8 cellular contexts compared by ENCODE assay signal in the genomic region with DNA sequence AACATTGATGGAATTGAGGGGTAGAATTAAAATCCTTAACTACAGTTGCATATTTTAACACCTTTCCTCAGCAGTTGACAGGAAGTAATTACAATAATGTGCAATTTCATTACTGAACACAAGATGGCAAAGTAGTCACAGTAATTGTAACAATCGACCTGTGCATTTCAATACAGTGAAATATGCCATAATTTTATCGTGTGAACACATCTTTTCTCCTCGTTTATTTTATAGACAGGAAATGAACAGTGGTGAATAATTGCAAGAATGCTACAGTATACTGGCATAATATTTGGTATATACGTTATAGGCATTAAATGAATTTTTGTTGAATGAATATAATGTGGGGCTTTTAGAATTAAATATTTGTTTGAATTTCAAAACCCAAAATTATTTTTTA. TPM values are rescaled to one million over a fixed set of nuclear protein-coding genes. Genes with fewer than 3 reads are reported as not detected.
DNase-seq lines count a peak whose midpoint lies in the region; ATAC-seq and TF ChIP-seq lines count a peak whose summit lies in the region.

No MANE protein-coding gene starts in this region.

- in situ Hi-C loops in GM13976 (cut with MboI; ENCODE audit: low sequenced_read_pairs, unreplicated experiment) = no loop called here

- no peaks in the 10 kb centered on the region for H3K9me3 ChIP-seq in prostate gland

- TF ChIP-seq POLR2A in prostate gland (IDR thresholded peaks at IDR 0.05) = no peak

- no peak overlapping the region for H3K27ac ChIP-seq in prostate gland

- H3K27ac Mint-ChIP-seq in activated T-helper 1 cell treated with anti-CD3 and anti-CD28 coated beads, Interleukin-12 subunit alpha, Interleukin-12 subunit beta, Interleukin-2, Interleukin-4 antibody, amounts not matched to agents 30 ng/mL and 10 ng/mL and 1 ng/mL, durations not matched to agents 14 hours and 24 hours and 36 hours = no peak overlapping the region

- no peaks in the 10 kb centered on the region for H3K4me1 ChIP-seq in prostate gland (replicated peaks)

- under 1% methylated on average over 4 of the region's 4 CpGs for WGBS in prostate gland

- H3K4me3 ChIP-seq in AG09309 (ENCODE audit: control insufficient read depth, low read depth, low read length) = no peak overlapping the region
- no peak overlapping the region for H3K4me3 ChIP-seq in prostate gland

- no peaks in the 10 kb centered on the region for H3K27me3 Mint-ChIP-seq in activated T-helper 1 cell treated with anti-CD3 and anti-CD28 coated beads, Interleukin-12 subunit alpha, Interleukin-12 subunit beta, Interleukin-2, Interleukin-4 antibody, amounts not matched to agents 30 ng/mL and 10 ng/mL and 1 ng/mL, durations not matched to agents 14 hours and 24 hours and 36 hours (ENCODE audit: insufficient read depth)

- H3K27me3 ChIP-seq in prostate gland (replicated peaks; ENCODE audit: insufficient read depth) = no peaks in the 10 kb centered on the region

- peak; percentile 82 for ATAC-seq in HG02642 (IDR thresholded peaks at IDR 0.05; ENCODE audit: poor library complexity, unreplicated experiment)
- peak; percentile 66 for ATAC-seq in SK-N-SH treated with all-trans-retinoic acid at 6 μM for 48 hours

- no peak overlapping the region for H3K4me3 Mint-ChIP-seq in activated T-helper 1 cell treated with anti-CD3 and anti-CD28 coated beads, Interleukin-12 subunit alpha, Interleukin-12 subunit beta, Interleukin-2, Interleukin-4 antibody, amounts not matched to agents 30 ng/mL and 10 ng/mL and 1 ng/mL, durations not matched to agents 14 hours and 24 hours and 36 hours

- TF ChIP-seq CTCF in AG09309 (IDR thresholded peaks at IDR 0.05; ENCODE audit: control insufficient read depth, insufficient read depth, low read depth, low read length, missing control alignments) = peak; percentile 44
- TF ChIP-seq CTCF in GM13976 (IDR thresholded peaks at IDR 0.05; ENCODE audit: borderline replicate concordance, control extremely low read depth, extremely low read depth, insufficient read depth, missing control alignments) = peak; percentile 49
- peak in 3 of 4 experiments; percentile 55 to 85 (median 84) for TF ChIP-seq CTCF in prostate gland (IDR thresholded peaks at IDR 0.05)

- no peaks in the 10 kb centered on the region for H3K9me3 Mint-ChIP-seq in activated T-helper 1 cell treated with anti-CD3 and anti-CD28 coated beads, Interleukin-12 subunit alpha, Interleukin-12 subunit beta, Interleukin-2, Interleukin-4 antibody, amounts not matched to agents 30 ng/mL and 10 ng/mL and 1 ng/mL, durations not matched to agents 14 hours and 24 hours and 36 hours

- peaks cover 7% of the 10 kb centered on the region for H3K4me1 Mint-ChIP-seq in activated T-helper 1 cell treated with anti-CD3 and anti-CD28 coated beads, Interleukin-12 subunit alpha, Interleukin-12 subunit beta, Interleukin-2, Interleukin-4 antibody, amounts not matched to agents 30 ng/mL and 10 ng/mL and 1 ng/mL, durations not matched to agents 14 hours and 24 hours and 36 hours (ENCODE audit: low read depth)

- H3K36me3 ChIP-seq in prostate gland = no peaks in the 10 kb centered on the region

- H3K36me3 Mint-ChIP-seq in activated T-helper 1 cell treated with anti-CD3 and anti-CD28 coated beads, Interleukin-12 subunit alpha, Interleukin-12 subunit beta, Interleukin-2, Interleukin-4 antibody, amounts not matched to agents 30 ng/mL and 10 ng/mL and 1 ng/mL, durations not matched to agents 14 hours and 24 hours and 36 hours (ENCODE audit: low read depth) = no peaks in the 10 kb centered on the region

- DNase-seq in AG09309 (ENCODE audit: low read depth) (peak; percentile 29), GM13976 (ENCODE audit: low spot score) (peak; percentile 30), MV-4-11 (lab: John Stamatoyannopoulos, UW) (peak; percentile 65), fibroblast of peridontal ligament (ENCODE audit: extremely low read depth) (peak; percentile 69), prostate gland (ENCODE audit: low spot score) (no peak)
- DNase-seq in activated T-helper 1 cell treated with anti-CD3 and anti-CD28 coated beads, Interleukin-12 subunit alpha, Interleukin-12 subunit beta, Interleukin-2, Interleukin-4 antibody, amounts not matched to agents 30 ng/mL and 10 ng/mL and 1 ng/mL, durations not matched to agents 14 hours and 24 hours and 36 hours (ENCODE audit: low spot score) = no peak

- intact Hi-C loops in prostate gland (cut with DNase I) = loop anchor here (5.0 kb wide), 1 partner anchor 338 kb away; no protein-coding TSS in a partner anchor
- intact Hi-C loops in activated T-helper 1 cell treated with anti-CD3 and anti-CD28 coated beads, Interleukin-12 subunit alpha, Interleukin-12 subunit beta, Interleukin-2, Interleukin-4 antibody, amounts not matched to agents 30 ng/mL and 10 ng/mL and 1 ng/mL, durations not matched to agents 14 hours and 24 hours and 36 hours (cut with micrococcal nuclease) = loop anchor here (1.0 to 10.0 kb wide), 6 partner anchors 25 to 1439 kb away; a partner anchor contains a TSS

TF ChIP-seq in SK-N-SH treated with all-trans-retinoic acid at 6 μM for 48 hours, 23 proteins besides CTCF, POLR2A, EP300 and RAD21 (continues in another document):
- TF ChIP-seq, protein P1, sequence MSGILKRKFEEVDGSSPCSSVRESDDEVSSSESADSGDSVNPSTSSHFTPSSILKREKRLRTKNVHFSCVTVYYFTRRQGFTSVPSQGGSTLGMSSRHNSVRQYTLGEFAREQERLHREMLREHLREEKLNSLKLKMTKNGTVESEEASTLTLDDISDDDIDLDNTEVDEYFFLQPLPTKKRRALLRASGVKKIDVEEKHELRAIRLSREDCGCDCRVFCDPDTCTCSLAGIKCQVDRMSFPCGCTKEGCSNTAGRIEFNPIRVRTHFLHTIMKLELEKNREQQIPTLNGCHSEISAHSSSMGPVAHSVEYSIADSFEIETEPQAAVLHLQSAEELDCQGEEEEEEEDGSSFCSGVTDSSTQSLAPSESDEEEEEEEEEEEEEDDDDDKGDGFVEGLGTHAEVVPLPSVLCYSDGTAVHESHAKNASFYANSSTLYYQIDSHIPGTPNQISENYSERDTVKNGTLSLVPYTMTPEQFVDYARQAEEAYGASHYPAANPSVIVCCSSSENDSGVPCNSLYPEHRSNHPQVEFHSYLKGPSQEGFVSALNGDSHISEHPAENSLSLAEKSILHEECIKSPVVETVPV (CRISPR knock-in tag; IDR thresholded peaks at IDR 0.05) = no peak
- TF ChIP-seq ESRRG (CRISPR knock-in tag; IDR thresholded peaks at IDR 0.05) (no peak), GLIS3 (CRISPR knock-in tag; IDR thresholded peaks at IDR 0.05) (no peak)
- TF ChIP-seq, protein P2, sequence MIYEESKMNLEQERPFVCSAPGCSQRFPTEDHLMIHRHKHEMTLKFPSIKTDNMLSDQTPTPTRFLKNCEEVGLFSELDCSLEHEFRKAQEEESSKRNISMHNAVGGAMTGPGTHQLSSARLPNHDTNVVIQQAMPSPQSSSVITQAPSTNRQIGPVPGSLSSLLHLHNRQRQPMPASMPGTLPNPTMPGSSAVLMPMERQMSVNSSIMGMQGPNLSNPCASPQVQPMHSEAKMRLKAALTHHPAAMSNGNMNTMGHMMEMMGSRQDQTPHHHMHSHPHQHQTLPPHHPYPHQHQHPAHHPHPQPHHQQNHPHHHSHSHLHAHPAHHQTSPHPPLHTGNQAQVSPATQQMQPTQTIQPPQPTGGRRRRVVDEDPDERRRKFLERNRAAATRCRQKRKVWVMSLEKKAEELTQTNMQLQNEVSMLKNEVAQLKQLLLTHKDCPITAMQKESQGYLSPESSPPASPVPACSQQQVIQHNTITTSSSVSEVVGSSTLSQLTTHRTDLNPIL (CRISPR knock-in tag; IDR thresholded peaks at IDR 0.05; ENCODE audit: low read depth) = no peak
- TF ChIP-seq, protein P3, sequence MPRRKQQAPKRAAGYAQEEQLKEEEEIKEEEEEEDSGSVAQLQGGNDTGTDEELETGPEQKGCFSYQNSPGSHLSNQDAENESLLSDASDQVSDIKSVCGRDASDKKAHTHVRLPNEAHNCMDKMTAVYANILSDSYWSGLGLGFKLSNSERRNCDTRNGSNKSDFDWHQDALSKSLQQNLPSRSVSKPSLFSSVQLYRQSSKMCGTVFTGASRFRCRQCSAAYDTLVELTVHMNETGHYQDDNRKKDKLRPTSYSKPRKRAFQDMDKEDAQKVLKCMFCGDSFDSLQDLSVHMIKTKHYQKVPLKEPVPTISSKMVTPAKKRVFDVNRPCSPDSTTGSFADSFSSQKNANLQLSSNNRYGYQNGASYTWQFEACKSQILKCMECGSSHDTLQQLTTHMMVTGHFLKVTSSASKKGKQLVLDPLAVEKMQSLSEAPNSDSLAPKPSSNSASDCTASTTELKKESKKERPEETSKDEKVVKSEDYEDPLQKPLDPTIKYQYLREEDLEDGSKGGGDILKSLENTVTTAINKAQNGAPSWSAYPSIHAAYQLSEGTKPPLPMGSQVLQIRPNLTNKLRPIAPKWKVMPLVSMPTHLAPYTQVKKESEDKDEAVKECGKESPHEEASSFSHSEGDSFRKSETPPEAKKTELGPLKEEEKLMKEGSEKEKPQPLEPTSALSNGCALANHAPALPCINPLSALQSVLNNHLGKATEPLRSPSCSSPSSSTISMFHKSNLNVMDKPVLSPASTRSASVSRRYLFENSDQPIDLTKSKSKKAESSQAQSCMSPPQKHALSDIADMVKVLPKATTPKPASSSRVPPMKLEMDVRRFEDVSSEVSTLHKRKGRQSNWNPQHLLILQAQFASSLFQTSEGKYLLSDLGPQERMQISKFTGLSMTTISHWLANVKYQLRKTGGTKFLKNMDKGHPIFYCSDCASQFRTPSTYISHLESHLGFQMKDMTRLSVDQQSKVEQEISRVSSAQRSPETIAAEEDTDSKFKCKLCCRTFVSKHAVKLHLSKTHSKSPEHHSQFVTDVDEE (CRISPR knock-in tag; IDR thresholded peaks at IDR 0.05) = no peak

RNA-seq across cellular contexts. Expression of a gene that starts 25.0 kb away (rescaled TPM):
- 1 to 10 TPM; 8.2 to 8.6 TPM for total RNA-seq in prostate gland
- 24.5 and 25.3 TPM in 2 replicates for total RNA-seq in activated T-helper 1 cell treated with anti-CD3 and anti-CD28 coated beads, Interleukin-12 subunit alpha, Interleukin-12 subunit beta, Interleukin-2, Interleukin-4 antibody, amounts not matched to agents 30 ng/mL and 10 ng/mL and 1 ng/mL, durations not matched to agents 14 hours and 24 hours and 36 hours

RNA-seq across cellular contexts. Expression of a gene that starts 31.4 kb away (rescaled TPM):
- under 1 TPM in 1 of 2 donors, not detected in 1; 0.23 TPM for total RNA-seq in prostate gland
- total RNA-seq in activated T-helper 1 cell treated with anti-CD3 and anti-CD28 coated beads, Interleukin-12 subunit alpha, Interleukin-12 subunit beta, Interleukin-2, Interleukin-4 antibody, amounts not matched to agents 30 ng/mL and 10 ng/mL and 1 ng/mL, durations not matched to agents 14 hours and 24 hours and 36 hours = not detected in 2 replicates

Comparison
In these comparisons a context has a peak if more than half of its experiments do, and no peak if none do; other contexts are left out.
1. DNase-seq: peak in AG09309 (single experiment), GM13976 (single experiment), MV-4-11 (single experiment) and fibroblast of peridontal ligament (single experiment); none in prostate gland (single experiment) and activated T-helper 1 cell treated with anti-CD3 and anti-CD28 coated beads, Interleukin-12 subunit alpha, Interleukin-12 subunit beta, Interleukin-2, Interleukin-4 antibody, amounts not matched to agents 30 ng/mL and 10 ng/mL and 1 ng/mL, durations not matched to agents 14 hours and 24 hours and 36 hours (single experiment).
2. Peak in every context shown above with its lines, with median percentiles within 50 percentile points of each other: CTCF ChIP-seq.